In genomic region chr2:38315707-38316333, GRCh38 we compare ENCODE assay signal across 8 cellular contexts.
DNase-seq lines count a peak whose midpoint lies in the region; ATAC-seq and TF ChIP-seq lines count a peak whose summit lies in the region.

No MANE protein-coding gene starts in this region.

- H3K27ac ChIP-seq in OCI-LY7 (ENCODE audit: low read depth, low read length, poor library complexity, severe bottlenecking), result no peak overlapping the region
- no peak overlapping the region for H3K27ac ChIP-seq in dorsolateral prefrontal cortex
- no peak overlapping the region for H3K27ac ChIP-seq in aorta (ENCODE audit: low read depth in 1 of 2, low read length in 2 of 2)

- H3K4me3 ChIP-seq in HFF-Myc (replicated peaks; ENCODE audit: low read depth, low read length), result no peak overlapping the region
- no peak overlapping the region for H3K4me3 ChIP-seq in OCI-LY7 (ENCODE audit: low read depth, low read length, poor library complexity, severe bottlenecking)
- no peak overlapping the region for H3K4me3 ChIP-seq in dorsolateral prefrontal cortex
- H3K4me3 ChIP-seq in aorta (ENCODE audit: low read length in 2 of 2), result no peak overlapping the region

- H3K36me3 ChIP-seq in OCI-LY7 (ENCODE audit: insufficient read depth, low read length), result peaks cover 91% of the 10 kb centered on the region
- no peaks in the 10 kb centered on the region for H3K36me3 ChIP-seq in aorta (ENCODE audit: control insufficient read depth in 1 of 2, insufficient read depth in 2 of 2, low read length in 1 of 2)

- no peaks in the 10 kb centered on the region for H3K9me2 ChIP-seq in OCI-LY7 (ENCODE audit: insufficient read depth, low read length)

- H3K9me3 ChIP-seq in OCI-LY7 (ENCODE audit: low read length), result no peaks in the 10 kb centered on the region
- H3K9me3 ChIP-seq in aorta (ENCODE audit: control insufficient read depth, low read length), result no peaks in the 10 kb centered on the region

- BruUV-seq in OCI-LY7 (replicated peaks; lab: Mats Ljungman, UMichigan), result TSS peak; percentile 2

- H3K4me1 ChIP-seq in OCI-LY7 (ENCODE audit: insufficient read depth, low read length, poor library complexity, severe bottlenecking) (no peaks in the 10 kb centered on the region), aorta (ENCODE audit: control insufficient read depth in 1 of 2, insufficient read depth in 2 of 2, low read length in 2 of 2) (no peaks in the 10 kb centered on the region)

- peak; percentile 57 for TF ChIP-seq CTCF in HFF-Myc (IDR thresholded peaks at IDR 0.05; ENCODE audit: low read depth, low read length, missing control alignments)
- TF ChIP-seq CTCF in OCI-LY7 (conservative IDR thresholded peaks at IDR 0.05; ENCODE audit: low read length), result peak; percentile 91
- peak; percentile 44 to 89 (median 72) for TF ChIP-seq CTCF in dorsolateral prefrontal cortex (IDR thresholded peaks at IDR 0.05 in 54 of 56, conservative IDR thresholded peaks at IDR 0.05 in 2 of 56; ENCODE audit: low read depth in 1 of 56, partially characterized antibody in 56 of 56)

- H3K27me3 ChIP-seq in dorsolateral prefrontal cortex (no peaks in the 10 kb centered on the region), aorta (ENCODE audit: control insufficient read depth in 1 of 2, insufficient read depth in 2 of 2, low read length in 1 of 2) (no peaks in the 10 kb centered on the region)

- no peak overlapping the region for H3K4me2 ChIP-seq in OCI-LY7 (ENCODE audit: low read length)

- H4K20me1 ChIP-seq in OCI-LY7 (ENCODE audit: insufficient read depth, low read length), result no peaks in the 10 kb centered on the region

- 47 to 48% methylated on average over 2 of the region's 2 CpGs for WGBS in aorta, 2 donors

- DNase-seq in DMS114 treated with DMSO at 0.1 percent for 48 hours (lab: John Stamatoyannopoulos, UW; ENCODE audit: unreplicated experiment), result peak; percentile 40
- DNase-seq in HFF-Myc (ENCODE audit: extremely low read depth, low read depth), result peak; percentile 29
- DNase-seq in OCI-LY7 (ENCODE audit: low spot score), result peak; percentile 63
- DNase-seq in dorsolateral prefrontal cortex, result no peak
- peak; percentile 68 for DNase-seq in medulla oblongata (ENCODE audit: extremely low spot score)
- no peak for DNase-seq in aorta
- no peak for DNase-seq in stimulated activated CD4-positive, alpha-beta T cell treated with anti-CD3 and anti-CD28 coated beads, Interleukin-2, amount 100 ng/mL, for 48 hours

- intact Hi-C loops in OCI-LY7 (cut with micrococcal nuclease; ENCODE audit: unreplicated experiment) (loop anchor here (1.0 to 10.0 kb wide), 4 partner anchors 61 to 429 kb away; partner anchors contain the start of gene ATL2), dorsolateral prefrontal cortex (cut with DNase I) (loop anchor here (5.0 to 10.0 kb wide), 2 partner anchors 199 to 426 kb away; no protein-coding TSS in a partner anchor), aorta (cut with DNase I) (loop anchor here (2.0 to 10.0 kb wide), 5 partner anchors 219 to 427 kb away; no protein-coding TSS in a partner anchor)

- CTCF ChIA-PET in OCI-LY7 (lab: Charles Lee; ENCODE audit: unreplicated experiment), result interaction anchor here (0.9 to 3.0 kb wide), 5 partner anchors 150 to 210 kb away, joined by 3 to 16 read pairs (median 4); no protein-coding TSS in a partner anchor

- H2AFZ ChIP-seq in OCI-LY7 (ENCODE audit: low read length), result no peak overlapping the region

- ATAC-seq in aorta (ENCODE audit: low FRiP score) (peak; percentile 60), HG03108 (IDR thresholded peaks at IDR 0.05; ENCODE audit: unreplicated experiment) (no peak)

- POLR2A ChIA-PET in OCI-LY7 (lab: Charles Lee), result interaction anchor here (0.6 to 2.5 kb wide), 5 partner anchors 12 to 332 kb away, joined by 3 to 7 read pairs (median 5); no protein-coding TSS in a partner anchor

- peaks cover 14% of the 10 kb centered on the region; the same call in 1 of the 2 replicates for H3K79me2 ChIP-seq in OCI-LY7 (ENCODE audit: insufficient read depth, low read depth, low read length)

Comparison
In these comparisons a context has a peak if more than half of its experiments do, and no peak if none do; other contexts are left out.
1. DNase-seq: peak in DMS114 treated with DMSO at 0.1 percent for 48 hours (single experiment), HFF-Myc (single experiment), OCI-LY7 (single experiment) and medulla oblongata (single experiment); none in dorsolateral prefrontal cortex (0 of 10), aorta (0 of 2) and stimulated activated CD4-positive, alpha-beta T cell treated with anti-CD3 and anti-CD28 coated beads, Interleukin-2, amount 100 ng/mL, for 48 hours (0 of 2).
2. Peak in every context shown above with its lines, with median percentiles within 50 percentile points of each other: CTCF ChIP-seq.